9 cellular contexts compared by ENCODE assay signal in the genomic region with DNA sequence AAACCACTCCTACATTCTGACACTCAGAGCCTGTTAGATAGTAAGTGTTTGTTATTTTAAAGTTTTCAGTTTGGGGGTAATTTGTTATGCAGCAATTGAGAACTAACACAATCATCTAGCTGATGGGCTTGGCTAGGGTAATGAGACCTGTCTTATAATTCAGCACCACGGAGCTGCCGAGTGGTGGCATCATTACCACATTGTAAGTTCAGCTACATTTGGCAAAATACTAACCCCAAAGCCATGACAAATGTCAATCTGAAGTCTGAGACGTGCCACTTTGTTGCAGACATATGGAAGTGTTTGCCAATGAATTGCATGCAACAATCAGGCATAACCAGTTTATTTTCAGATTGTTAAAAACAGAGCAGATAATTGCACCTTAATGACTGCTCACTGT. TPM values are rescaled to one million over a fixed set of nuclear protein-coding genes. Genes with fewer than 3 reads are reported as not detected.
DNase-seq lines count a peak whose midpoint lies in the region; ATAC-seq, FAIRE-seq and TF ChIP-seq lines count a peak whose summit lies in the region.
"Had no signal": no experiment of that assay in that cellular context is flagged by ENCODE, and none has a peak within 500 bp of the region (broad histone marks: within the 10 kb centered on the region; RNA-seq: fewer than 3 reads in every experiment).

No MANE protein-coding gene starts in this region.

- POLR2A ChIA-PET in MCF 10A (lab: Yijun Ruan, JAX): interaction anchor here (0.8 to 1.8 kb wide), 2 partner anchors 13 to 134 kb away, joined by 4 to 6 read pairs; no protein-coding TSS in a partner anchor

- H3K27me3 ChIP-seq in breast epithelium (no peaks in the 10 kb centered on the region), upper lobe of right lung (no peaks in the 10 kb centered on the region)

- H3K9ac ChIP-seq in kidney (ENCODE audit: low read length in 2 of 2): no peak overlapping the region

- peak; percentile 58 for ATAC-seq in upper lobe of right lung
- ATAC-seq in HG02610 (IDR thresholded peaks at IDR 0.05; ENCODE audit: unreplicated experiment): no peak
- no peak for ATAC-seq in HG03280 (IDR thresholded peaks at IDR 0.05; ENCODE audit: unreplicated experiment)

- TF ChIP-seq CTCF in MCF 10A (IDR thresholded peaks at IDR 0.05; ENCODE audit: unreplicated experiment): peak; percentile 34
- no peak for TF ChIP-seq CTCF in breast epithelium (IDR thresholded peaks at IDR 0.05)
- TF ChIP-seq CTCF in kidney (IDR thresholded peaks at IDR 0.05; ENCODE audit: borderline replicate concordance, extremely low read depth, insufficient read depth): peak; percentile 34
- peak; percentile 29 for TF ChIP-seq CTCF in upper lobe of right lung (IDR thresholded peaks at IDR 0.05)

- DNase-seq in MCF 10A (ENCODE audit: unreplicated experiment) (peak; percentile 27), breast epithelium (ENCODE audit: low spot score in 2 of 2) (no peak), astrocyte of the hippocampus (ENCODE audit: low read depth, low spot score) (peak; percentile 36), kidney (no peak), upper lobe of right lung (no peak), COLO829 (ENCODE audit: low spot score) (no peak)

- H3K4me3 Mint-ChIP-seq in MCF 10A (ENCODE audit: unreplicated experiment): no peak overlapping the region

- CTCF ChIA-PET in MCF 10A (lab: Yijun Ruan, JAX): interaction anchor here (0.9 to 3.3 kb wide), 8 partner anchors 11 to 349 kb away, joined by 3 to 11 read pairs (median 4); no protein-coding TSS in a partner anchor

- intact Hi-C loops in MCF 10A (cut with micrococcal nuclease): loop anchor here (1.0 to 10.0 kb wide), 3 partner anchors 195 to 382 kb away; a partner anchor contains a TSS
- intact Hi-C loops in breast epithelium (cut with DNase I; ENCODE audit: low total_unique reads): no loop called here
- intact Hi-C loops in kidney (cut with DNase I): no loop called here
- intact Hi-C loops in upper lobe of right lung (cut with DNase I): no loop called here

- H3K9me3 ChIP-seq in breast epithelium (peaks cover 5 to 16% of the 10 kb centered on the region in 2 donors), kidney (ENCODE audit: control insufficient read depth in 1 of 2, low read length in 2 of 2) (no peaks in the 10 kb centered on the region), upper lobe of right lung (peaks cover 4% of the 10 kb centered on the region)

- BruUV-seq in MCF 10A (replicated peaks; lab: Mats Ljungman, UMichigan): no TSS peak

- no peaks in the 10 kb centered on the region for H3K36me3 ChIP-seq in breast epithelium
- no peaks in the 10 kb centered on the region for H3K36me3 ChIP-seq in kidney (ENCODE audit: control insufficient read depth in 1 of 2, insufficient read depth in 2 of 2, low read length in 2 of 2)
- H3K36me3 ChIP-seq in upper lobe of right lung: no peaks in the 10 kb centered on the region

- no peaks in the 10 kb centered on the region for H3K27me3 Mint-ChIP-seq in MCF 10A (ENCODE audit: insufficient read depth, unreplicated experiment)

- peaks cover 4% of the 10 kb centered on the region for H3K4me1 Mint-ChIP-seq in MCF 10A (ENCODE audit: insufficient read depth, unreplicated experiment)

- H3K4me1 ChIP-seq in breast epithelium (no peaks in the 10 kb centered on the region), kidney (ENCODE audit: control insufficient read depth in 1 of 2, insufficient read depth in 1 of 2, low read depth in 1 of 2, low read length in 2 of 2) (no peaks in the 10 kb centered on the region), upper lobe of right lung (no peaks in the 10 kb centered on the region)

- no peak for FAIRE-seq in kidney (lab: Jason Lieb, UNC)
- FAIRE-seq: RCC 7860 had no signal

- H3K36me3 Mint-ChIP-seq in MCF 10A (ENCODE audit: insufficient read depth, unreplicated experiment): no peaks in the 10 kb centered on the region

- no peak for TF ChIP-seq POLR2A in breast epithelium (IDR thresholded peaks at IDR 0.05)

- no peaks in the 10 kb centered on the region for H3K9me3 Mint-ChIP-seq in MCF 10A (ENCODE audit: unreplicated experiment)

- H3K4me3 ChIP-seq in breast epithelium (no peak overlapping the region), kidney (ENCODE audit: low read length in 2 of 2) (no peak overlapping the region), upper lobe of right lung (no peak overlapping the region)

- no peak overlapping the region for H3K27ac Mint-ChIP-seq in MCF 10A (ENCODE audit: low read depth, unreplicated experiment)

- H3K27ac ChIP-seq in breast epithelium (no peak overlapping the region), kidney (ENCODE audit: low read depth in 2 of 2, low read length in 2 of 2) (no peak overlapping the region), upper lobe of right lung (no peak overlapping the region)

RNA-seq across cellular contexts. Expression of a gene that starts 52.7 kb away (rescaled TPM):
- total RNA-seq in MCF 10A (2022) (not detected in 2 replicates), breast epithelium (1 to 10 TPM; 2.7 to 7.9 (median 4.3) TPM), kidney (9.8 TPM), upper lobe of right lung (24.7 TPM)
- 0.37 TPM for polyA plus RNA-seq in kidney (ENCODE audit: insufficient read depth, low read depth, low replicate concordance)

Comparison
In these comparisons a context has a peak if more than half of its experiments do, and no peak if none do; other contexts are left out.
1. DNase-seq: peak in MCF 10A (single experiment) and astrocyte of the hippocampus (single experiment); none in breast epithelium (0 of 2), kidney (single experiment), upper lobe of right lung (single experiment) and COLO829 (single experiment).
2. CTCF ChIP-seq: peak in MCF 10A (single experiment), kidney (single experiment) and upper lobe of right lung (single experiment); none in breast epithelium (0 of 3).